8 cellular contexts compared by ENCODE assay signal in the genomic region with DNA sequence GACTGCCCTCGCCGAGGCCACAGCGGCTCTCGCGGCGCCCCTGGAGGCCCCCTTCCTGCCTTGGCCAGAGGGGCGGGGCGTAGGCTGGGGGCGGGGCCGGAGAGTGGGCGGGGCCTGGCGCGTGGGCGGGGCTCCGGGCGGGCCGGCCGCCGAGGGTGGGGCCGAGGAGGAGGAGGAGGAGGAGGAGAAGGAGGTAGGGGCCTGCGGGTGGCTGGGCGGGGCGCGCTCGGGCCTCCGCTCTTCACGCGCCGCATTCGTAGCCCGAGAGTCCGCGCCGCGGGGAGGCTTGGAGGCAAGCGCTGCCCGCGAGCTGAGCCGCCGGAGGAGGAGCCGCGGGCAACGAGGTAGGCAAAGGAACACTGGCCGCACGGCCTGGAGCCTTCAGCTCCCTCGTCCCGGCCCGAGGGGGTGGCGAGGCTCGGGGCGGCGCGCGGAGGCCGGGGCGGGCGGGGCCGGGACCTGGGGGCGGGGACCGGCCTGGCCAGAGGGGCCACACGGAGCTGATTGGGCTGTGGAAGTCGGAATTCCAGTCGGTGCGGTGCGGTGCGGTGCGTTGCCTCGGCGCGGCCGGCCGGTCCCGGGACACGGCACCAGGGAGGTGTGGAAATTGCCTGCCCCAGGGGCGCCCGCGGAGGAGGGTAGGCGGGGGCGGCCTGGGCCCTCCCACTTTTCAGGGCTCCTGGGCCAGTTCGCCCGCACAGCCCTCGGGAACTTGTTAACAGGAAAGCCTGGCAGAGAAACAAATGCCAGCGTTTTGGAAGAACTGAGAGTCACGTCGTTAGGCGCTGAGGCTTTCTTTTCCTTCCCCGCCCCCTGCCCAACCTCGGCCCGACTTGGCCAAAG. TPM values are rescaled to one million over a fixed set of nuclear protein-coding genes. Genes with fewer than 3 reads are reported as not detected.
DNase-seq lines count a peak whose midpoint lies in the region; ATAC-seq and TF ChIP-seq lines count a peak whose summit lies in the region.

A gene with protein sequence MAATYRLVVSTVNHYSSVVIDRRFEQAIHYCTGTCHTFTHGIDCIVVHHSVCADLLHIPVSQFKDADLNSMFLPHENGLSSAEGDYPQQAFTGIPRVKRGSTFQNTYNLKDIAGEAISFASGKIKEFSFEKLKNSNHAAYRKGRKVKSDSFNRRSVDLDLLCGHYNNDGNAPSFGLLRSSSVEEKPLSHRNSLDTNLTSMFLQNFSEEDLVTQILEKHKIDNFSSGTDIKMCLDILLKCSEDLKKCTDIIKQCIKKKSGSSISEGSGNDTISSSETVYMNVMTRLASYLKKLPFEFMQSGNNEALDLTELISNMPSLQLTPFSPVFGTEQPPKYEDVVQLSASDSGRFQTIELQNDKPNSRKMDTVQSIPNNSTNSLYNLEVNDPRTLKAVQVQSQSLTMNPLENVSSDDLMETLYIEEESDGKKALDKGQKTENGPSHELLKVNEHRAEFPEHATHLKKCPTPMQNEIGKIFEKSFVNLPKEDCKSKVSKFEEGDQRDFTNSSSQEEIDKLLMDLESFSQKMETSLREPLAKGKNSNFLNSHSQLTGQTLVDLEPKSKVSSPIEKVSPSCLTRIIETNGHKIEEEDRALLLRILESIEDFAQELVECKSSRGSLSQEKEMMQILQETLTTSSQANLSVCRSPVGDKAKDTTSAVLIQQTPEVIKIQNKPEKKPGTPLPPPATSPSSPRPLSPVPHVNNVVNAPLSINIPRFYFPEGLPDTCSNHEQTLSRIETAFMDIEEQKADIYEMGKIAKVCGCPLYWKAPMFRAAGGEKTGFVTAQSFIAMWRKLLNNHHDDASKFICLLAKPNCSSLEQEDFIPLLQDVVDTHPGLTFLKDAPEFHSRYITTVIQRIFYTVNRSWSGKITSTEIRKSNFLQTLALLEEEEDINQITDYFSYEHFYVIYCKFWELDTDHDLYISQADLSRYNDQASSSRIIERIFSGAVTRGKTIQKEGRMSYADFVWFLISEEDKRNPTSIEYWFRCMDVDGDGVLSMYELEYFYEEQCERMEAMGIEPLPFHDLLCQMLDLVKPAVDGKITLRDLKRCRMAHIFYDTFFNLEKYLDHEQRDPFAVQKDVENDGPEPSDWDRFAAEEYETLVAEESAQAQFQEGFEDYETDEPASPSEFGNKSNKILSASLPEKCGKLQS (N-terminal part only) (plus strand): TSS at position 223 of the 843 bp plus-strand sequence. CDS start 35,771 bp downstream, outside the sequence.

- H3K4me1 Mint-ChIP-seq in brain, result peaks cover 46% of the 10 kb centered on the region

- DNase-seq in GM06990 (ENCODE audit: extremely low read depth, insufficient read length) (peak; percentile 81), NCI-H146 (lab: John Stamatoyannopoulos, UW) (peak; percentile 92), UCSD-AML1 (lab: John Stamatoyannopoulos, UW; ENCODE audit: unreplicated experiment) (peak; percentile 41), hypothalamus (lab: John Stamatoyannopoulos, UW) (peak; percentile 27 to 95 (median 84)), retinal pigment epithelial cell (ENCODE audit: low read depth) (peak; percentile 49), vagina (ENCODE audit: extremely low spot score in 2 of 2) (peak in 1 of 2 donors; percentile 91)

- no peaks in the 10 kb centered on the region for H3K36me3 ChIP-seq in GM06990 (ENCODE audit: control insufficient read depth, insufficient read depth, low read length)
- H3K36me3 ChIP-seq in vagina, result no peaks in the 10 kb centered on the region

- peak within 1 kb of the TSS; percentile 92 to 94 (median 93) for H3K4me3 Mint-ChIP-seq in brain

- H3K27ac Mint-ChIP-seq in brain, result peak within 1 kb of the TSS; percentile 88 to 93 (median 90)

- H3K27me3 Mint-ChIP-seq in brain, result no peaks in the 10 kb centered on the region

- no peaks in the 10 kb centered on the region for H3K9me3 ChIP-seq in vagina

- H3K4me3 ChIP-seq in GM06990 (replicated peaks; ENCODE audit: low read depth, low read length), result peak within 1 kb of the TSS; percentile 59
- H3K4me3 ChIP-seq in retinal pigment epithelial cell (ENCODE audit: low read length), result peak within 1 kb of the TSS; percentile 78
- H3K4me3 ChIP-seq in vagina, result peak within 1 kb of the TSS; percentile 59 to 92

- H3K9me3 Mint-ChIP-seq in brain, result peaks cover 11 to 20% (median 17%) of the 10 kb centered on the region in 5 experiments

- H3K27me3 ChIP-seq in GM06990 (replicated peaks; ENCODE audit: control insufficient read depth, insufficient read depth, low read length) (no peaks in the 10 kb centered on the region; the same call in 1 of the 2 replicates), vagina (no peaks in the 10 kb centered on the region)

- intact Hi-C loops in vagina (cut with DNase I), result loop anchor here (10.0 kb wide), 1 partner anchor 229 kb away; a partner anchor contains a TSS

- peak; percentile 72 for ATAC-seq in HG02678 (IDR thresholded peaks at IDR 0.05; ENCODE audit: unreplicated experiment)

- peak within 1 kb of the TSS; percentile 94 for H3K27ac ChIP-seq in vagina

- no peak for TF ChIP-seq CTCF in GM06990 (IDR thresholded peaks at IDR 0.05; ENCODE audit: insufficient read depth, low read length, poor library complexity, severe bottlenecking)
- TF ChIP-seq CTCF in brain (conservative IDR thresholded peaks at IDR 0.05), result no peak
- TF ChIP-seq CTCF in retinal pigment epithelial cell (conservative IDR thresholded peaks at IDR 0.05; ENCODE audit: low read depth, low read length), result no peak
- TF ChIP-seq CTCF in vagina (IDR thresholded peaks at IDR 0.05), result no peak

- H3K4me1 ChIP-seq in vagina, result peaks cover 42% of the 10 kb centered on the region

- peak in 1 of 2 donors; percentile 38 for TF ChIP-seq POLR2A in vagina (IDR thresholded peaks at IDR 0.05)

- H3K36me3 Mint-ChIP-seq in brain, result peaks cover 22% of the 10 kb centered on the region

RNA-seq across cellular contexts. Expression of the gene that starts here (rescaled TPM):
- polyA plus RNA-seq in brain (ENCODE audit: insufficient read depth, low read depth, low replicate concordance), result 3.6 TPM
- 15.5 TPM for total RNA-seq in vagina
